In genomic region chr20:63894358-63895201, GRCh38 we compare ENCODE assay signal across 8 cellular contexts. TPM values are rescaled to one million over a fixed set of nuclear protein-coding genes. Genes with fewer than 3 reads are reported as not detected.
DNase-seq lines count a peak whose midpoint lies in the region; ATAC-seq and TF ChIP-seq lines count a peak whose summit lies in the region.

A gene with protein sequence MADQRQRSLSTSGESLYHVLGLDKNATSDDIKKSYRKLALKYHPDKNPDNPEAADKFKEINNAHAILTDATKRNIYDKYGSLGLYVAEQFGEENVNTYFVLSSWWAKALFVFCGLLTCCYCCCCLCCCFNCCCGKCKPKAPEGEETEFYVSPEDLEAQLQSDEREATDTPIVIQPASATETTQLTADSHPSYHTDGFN (plus strand): TSS chr20:63895126. CDS start chr20:63928346, 33,220 bp downstream.

- peaks cover 0 to 31% of the 10 kb centered on the region in 2 donors for H3K36me3 ChIP-seq in gastroesophageal sphincter

- peak within 1 kb of the TSS; percentile 7 to 87 (median 82) for H3K27ac ChIP-seq in gastroesophageal sphincter

- TF ChIP-seq POLR2A in NB4 (IDR thresholded peaks at IDR 0.05; ENCODE audit: extremely low read depth, insufficient read length): peak; percentile 27
- peak; percentile 46 to 52 for TF ChIP-seq POLR2A in gastroesophageal sphincter (IDR thresholded peaks at IDR 0.05)

- H3K4me3 Mint-ChIP-seq in HFFc6: peak within 1 kb of the TSS; percentile 97

- peak within 1 kb of the TSS; percentile 98 for H3K27ac Mint-ChIP-seq in HFFc6

- H3K4me1 Mint-ChIP-seq in HFFc6 (ENCODE audit: low read depth): peaks cover 40% of the 10 kb centered on the region

- no peak for TF ChIP-seq EP300 in gastroesophageal sphincter (IDR thresholded peaks at IDR 0.05)

- H3K4me1 ChIP-seq in gastroesophageal sphincter: peaks cover 0 to 45% (median 15%) of the 10 kb centered on the region in 3 donors

- H3K4me3 ChIP-seq in NB4 (ENCODE audit: low read depth, low read length) (peak within 1 kb of the TSS; percentile 78), gastroesophageal sphincter (peak within 1 kb of the TSS; percentile 49 to 65)

- H3K36me3 Mint-ChIP-seq in HFFc6 (ENCODE audit: low read depth): peaks cover 26% of the 10 kb centered on the region

- H3K27me3 ChIP-seq in gastroesophageal sphincter: no peaks in the 10 kb centered on the region

- no peaks in the 10 kb centered on the region for H3K9me3 Mint-ChIP-seq in HFFc6

- ATAC-seq in SK-N-SH treated with all-trans-retinoic acid at 6 μM for 48 hours (peak; percentile 94), gastroesophageal sphincter (peak; percentile 97)

- WGBS in gastroesophageal sphincter (ENCODE audit: low coverage in 1 of 2), 2 donors: 0 to 8% methylated on average over 11 to 13 of the region's 82 CpGs

- DNase-seq in GM04504 (ENCODE audit: low read depth) (peak; percentile 85), HFFc6 (peak; percentile 87), NB4 (ENCODE audit: low read depth) (peak; percentile 90), non-pigmented ciliary epithelial cell (ENCODE audit: low read depth) (peak; percentile 37)
- peak; percentile 95 for DNase-seq in activated naive CD4-positive, alpha-beta T cell treated with anti-CD3 and anti-CD28 coated beads, Interleukin-2, amount 50 U/mL, for 16 hours

- H3K9me3 ChIP-seq in gastroesophageal sphincter: no peaks in the 10 kb centered on the region

- peaks cover 15% of the 10 kb centered on the region for H3K27me3 Mint-ChIP-seq in HFFc6 (ENCODE audit: insufficient read depth)

- TF ChIP-seq CTCF in HFFc6 (IDR thresholded peaks at IDR 0.05) (no peak), NB4 (IDR thresholded peaks at IDR 0.05; ENCODE audit: low read depth, low read length) (no peak), gastroesophageal sphincter (IDR thresholded peaks at IDR 0.05) (no peak), subcutaneous adipose tissue (IDR thresholded peaks at IDR 0.05; ENCODE audit: low read depth) (no peak)

TF ChIP-seq in SK-N-SH treated with all-trans-retinoic acid at 6 μM for 48 hours, 23 proteins besides CTCF, POLR2A, EP300 and RAD21:
- TF ChIP-seq ARNTL (CRISPR knock-in tag; IDR thresholded peaks at IDR 0.05; ENCODE audit: borderline replicate concordance, low read depth) (no peak), GLIS3 (CRISPR knock-in tag; IDR thresholded peaks at IDR 0.05) (no peak), CSDC2 (CRISPR knock-in tag; IDR thresholded peaks at IDR 0.05) (0 out of 2 replicates have a peak, but pooled peaks have one; percentile 24), TCF4 (CRISPR knock-in tag; IDR thresholded peaks at IDR 0.05; ENCODE audit: borderline replicate concordance) (no peak)
- TF ChIP-seq, protein P1, sequence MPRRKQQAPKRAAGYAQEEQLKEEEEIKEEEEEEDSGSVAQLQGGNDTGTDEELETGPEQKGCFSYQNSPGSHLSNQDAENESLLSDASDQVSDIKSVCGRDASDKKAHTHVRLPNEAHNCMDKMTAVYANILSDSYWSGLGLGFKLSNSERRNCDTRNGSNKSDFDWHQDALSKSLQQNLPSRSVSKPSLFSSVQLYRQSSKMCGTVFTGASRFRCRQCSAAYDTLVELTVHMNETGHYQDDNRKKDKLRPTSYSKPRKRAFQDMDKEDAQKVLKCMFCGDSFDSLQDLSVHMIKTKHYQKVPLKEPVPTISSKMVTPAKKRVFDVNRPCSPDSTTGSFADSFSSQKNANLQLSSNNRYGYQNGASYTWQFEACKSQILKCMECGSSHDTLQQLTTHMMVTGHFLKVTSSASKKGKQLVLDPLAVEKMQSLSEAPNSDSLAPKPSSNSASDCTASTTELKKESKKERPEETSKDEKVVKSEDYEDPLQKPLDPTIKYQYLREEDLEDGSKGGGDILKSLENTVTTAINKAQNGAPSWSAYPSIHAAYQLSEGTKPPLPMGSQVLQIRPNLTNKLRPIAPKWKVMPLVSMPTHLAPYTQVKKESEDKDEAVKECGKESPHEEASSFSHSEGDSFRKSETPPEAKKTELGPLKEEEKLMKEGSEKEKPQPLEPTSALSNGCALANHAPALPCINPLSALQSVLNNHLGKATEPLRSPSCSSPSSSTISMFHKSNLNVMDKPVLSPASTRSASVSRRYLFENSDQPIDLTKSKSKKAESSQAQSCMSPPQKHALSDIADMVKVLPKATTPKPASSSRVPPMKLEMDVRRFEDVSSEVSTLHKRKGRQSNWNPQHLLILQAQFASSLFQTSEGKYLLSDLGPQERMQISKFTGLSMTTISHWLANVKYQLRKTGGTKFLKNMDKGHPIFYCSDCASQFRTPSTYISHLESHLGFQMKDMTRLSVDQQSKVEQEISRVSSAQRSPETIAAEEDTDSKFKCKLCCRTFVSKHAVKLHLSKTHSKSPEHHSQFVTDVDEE (CRISPR knock-in tag; IDR thresholded peaks at IDR 0.05): peak; percentile 98
TF ChIP-seq in SK-N-SH treated with all-trans-retinoic acid at 6 μM for 48 hours: peak in this region for 2.

RNA-seq across cellular contexts. Expression of the gene that starts here (rescaled TPM):
- total RNA-seq in HFFc6 (2021; fragmentation: NEBNext Ultra II Directional; extraction: Animal tissue kit (Norgen Biotek cat#: 25700)): 10 to 100 TPM; 52.0 to 65.8 (median 56.2) TPM
- total RNA-seq in gastroesophageal sphincter (10 to 100 TPM; 44.7 to 70.6 (median 47.6) TPM), subcutaneous adipose tissue (10 to 100 TPM; 24.3 to 47.5 (median 35.1) TPM)

Comparison
In these comparisons a context has a peak if more than half of its experiments do, and no peak if none do; other contexts are left out.
1. Peak in every context shown above with its lines: DNase-seq, ATAC-seq, H3K4me3 ChIP-seq and H3K27ac ChIP-seq.
2. DNase-seq: peak in every context shown above with its lines; median percentile 95 in activated naive CD4-positive, alpha-beta T cell treated with anti-CD3 and anti-CD28 coated beads, Interleukin-2, amount 50 U/mL, for 16 hours; 90 in NB4; 87 in HFFc6; 85 in GM04504; 37 in non-pigmented ciliary epithelial cell.